In genomic region chr20:50146214-50146613, GRCh38 we compare ENCODE assay signal across 10 cellular contexts.
DNase-seq lines count a peak whose midpoint lies in the region; ATAC-seq and TF ChIP-seq lines count a peak whose summit lies in the region.
"Had no signal": no experiment of that assay in that cellular context is flagged by ENCODE, and none has a peak within 500 bp of the region (broad histone marks: within the 10 kb centered on the region; RNA-seq: fewer than 3 reads in every experiment).

No MANE protein-coding gene starts in this region.

- H3K9ac ChIP-seq in rectal smooth muscle tissue (ENCODE audit: low read length) = peak overlapping the region; percentile 24

- H3K4me3 Mint-ChIP-seq in effector memory CD8-positive, alpha-beta T cell = peak overlapping the region; percentile 81 to 82

- ATAC-seq in RWPE2 (ENCODE audit: low read depth) (no peak), GM21515 (IDR thresholded peaks at IDR 0.05; ENCODE audit: unreplicated experiment) (no peak), GM18511 (IDR thresholded peaks at IDR 0.05; ENCODE audit: unreplicated experiment) (no peak)
- ATAC-seq in effector memory CD8-positive, alpha-beta T cell (replicated peaks) = no peak

- DNase-seq in RWPE2 (ENCODE audit: low spot score) = no peak
- DNase-seq in effector memory CD8-positive, alpha-beta T cell = no peak
- DNase-seq in activated gamma-delta T cell (lab: John Stamatoyannopoulos, UW) = no peak
- no peak for DNase-seq in glomerular visceral epithelial cell (ENCODE audit: extremely low spot score)
- DNase-seq: cerebellar nuclear complex, NCI-H446 treated with DMSO at 0.1 percent for 48 hours had no signal

- peaks cover 50% of the 10 kb centered on the region for H3K36me3 ChIP-seq in DOHH2 (ENCODE audit: control insufficient read depth, low read length)
- H3K36me3 ChIP-seq in RWPE2 (ENCODE audit: low read depth) = peaks cover 84% of the 10 kb centered on the region
- peaks cover 20% of the 10 kb centered on the region for H3K36me3 ChIP-seq in rectal smooth muscle tissue (ENCODE audit: control insufficient read depth, insufficient read depth, low read length)

- H3K4me3 ChIP-seq in DOHH2 (ENCODE audit: low read length) (peak overlapping the region; percentile 54; the same call in 1 of the 2 replicates), RWPE2 (ENCODE audit: severe bottlenecking) (no peak overlapping the region), rectal smooth muscle tissue (ENCODE audit: low read length) (no peak overlapping the region)

- no peaks in the 10 kb centered on the region for H3K27me3 Mint-ChIP-seq in effector memory CD8-positive, alpha-beta T cell

- no peaks in the 10 kb centered on the region for H3K9me2 ChIP-seq in DOHH2 (replicated peaks; ENCODE audit: control insufficient read depth, low read length)

- H3K27me3 ChIP-seq in DOHH2 (ENCODE audit: control insufficient read depth, low read length) (no peaks in the 10 kb centered on the region), RWPE2 (ENCODE audit: insufficient read depth, poor library complexity, severe bottlenecking) (no peaks in the 10 kb centered on the region), rectal smooth muscle tissue (ENCODE audit: control insufficient read depth, insufficient read depth, low read length) (no peaks in the 10 kb centered on the region)

- H3K27ac ChIP-seq in DOHH2 (ENCODE audit: low read depth, low read length) (no peak overlapping the region), RWPE2 (ENCODE audit: poor library complexity, severe bottlenecking) (peak overlapping the region; percentile 91), rectal smooth muscle tissue (ENCODE audit: low read depth, low read length) (no peak overlapping the region)

- H3K27ac Mint-ChIP-seq in effector memory CD8-positive, alpha-beta T cell = peak overlapping the region; percentile 95 to 96

- TF ChIP-seq CTCF in DOHH2 (IDR thresholded peaks at IDR 0.05; ENCODE audit: low read depth, low read length, poor library complexity, severe bottlenecking) = no peak
- TF ChIP-seq CTCF in RWPE2 (IDR thresholded peaks at IDR 0.05; ENCODE audit: poor library complexity, severe bottlenecking) = no peak

- no peaks in the 10 kb centered on the region for H4K20me1 ChIP-seq in DOHH2 (ENCODE audit: control insufficient read depth, insufficient read depth, low read depth, low read length)

- H3K9me3 ChIP-seq in DOHH2 (ENCODE audit: control insufficient read depth, insufficient read depth, low read length) (no peaks in the 10 kb centered on the region), RWPE2 (ENCODE audit: severe bottlenecking) (no peaks in the 10 kb centered on the region)

- H3F3A ChIP-seq in DOHH2 (ENCODE audit: control insufficient read depth, insufficient read depth) = no peaks in the 10 kb centered on the region

- peak overlapping the region; percentile 75 for H3K4me2 ChIP-seq in DOHH2 (ENCODE audit: low read length)

- H3K79me2 ChIP-seq in DOHH2 (ENCODE audit: control insufficient read depth, low read length) = peaks cover 57% of the 10 kb centered on the region

- H3K36me3 Mint-ChIP-seq in effector memory CD8-positive, alpha-beta T cell (ENCODE audit: insufficient read depth) = peaks cover 27% of the 10 kb centered on the region

- H3K4me1 Mint-ChIP-seq in effector memory CD8-positive, alpha-beta T cell (ENCODE audit: low read depth in 2 of 2) = peaks cover 54 to 57% of the 10 kb centered on the region in 2 donors

- H3K9me3 Mint-ChIP-seq in effector memory CD8-positive, alpha-beta T cell = no peaks in the 10 kb centered on the region

- H3K4me1 ChIP-seq in DOHH2 (ENCODE audit: control insufficient read depth, low read length) (peaks cover 24% of the 10 kb centered on the region), RWPE2 (ENCODE audit: insufficient read depth, poor library complexity, severe bottlenecking) (peaks cover 74% of the 10 kb centered on the region), rectal smooth muscle tissue (ENCODE audit: control insufficient read depth, insufficient read depth, low read length) (peaks cover 2% of the 10 kb centered on the region)
